Comparison of ENCODE assay signal across 10 cellular contexts in genomic region chr5:119273391-119273839, GRCh38.
DNase-seq lines count a peak whose midpoint lies in the region; ATAC-seq, FAIRE-seq and TF ChIP-seq lines count a peak whose summit lies in the region.
"Had no signal": no experiment of that assay in that cellular context is flagged by ENCODE, and none has a peak within 500 bp of the region (broad histone marks: within the 10 kb centered on the region; RNA-seq: fewer than 3 reads in every experiment).

No MANE protein-coding gene starts in this region.

- peak overlapping the region; percentile 82 for H3K4me2 ChIP-seq in Loucy (ENCODE audit: low read depth, low read length, poor library complexity, severe bottlenecking)

- peak overlapping the region; percentile 45 for H3K27ac ChIP-seq in CD8-positive, alpha-beta T cell (ENCODE audit: low read depth, low read length)

- H3K27me3 ChIP-seq in CD8-positive, alpha-beta T cell (ENCODE audit: insufficient read depth, low read length): no peaks in the 10 kb centered on the region
- no peaks in the 10 kb centered on the region for H3K27me3 ChIP-seq in Loucy (ENCODE audit: insufficient read depth, low read length, poor library complexity, severe bottlenecking)

- H3K9me3 Mint-ChIP-seq in CD8-positive, alpha-beta T cell: no peaks in the 10 kb centered on the region
- H3K9me3 Mint-ChIP-seq in activated CD4-positive, alpha-beta memory T cell treated with anti-CD3 and anti-CD28 coated beads, Interleukin-2, amount 10 ng/mL, durations not matched to agents 7 days and 5 days: no peaks in the 10 kb centered on the region
- H3K9me3 Mint-ChIP-seq in mesothelial cell of epicardium: no peaks in the 10 kb centered on the region

- intact Hi-C loops in CD8-positive, alpha-beta T cell (cut with DNase I, micrococcal nuclease): no loop called here

- H3K9me2 ChIP-seq in Loucy (replicated peaks; ENCODE audit: low read depth, low read length): no peaks in the 10 kb centered on the region

- no peaks in the 10 kb centered on the region for H3F3A ChIP-seq in Loucy (ENCODE audit: low read depth)

- H3K27ac Mint-ChIP-seq in CD8-positive, alpha-beta T cell: peak overlapping the region; percentile 97
- H3K27ac Mint-ChIP-seq in activated CD4-positive, alpha-beta memory T cell treated with anti-CD3 and anti-CD28 coated beads, Interleukin-2, amount 10 ng/mL, durations not matched to agents 7 days and 5 days: peak overlapping the region; percentile 89
- peak overlapping the region; percentile 20 for H3K27ac Mint-ChIP-seq in mesothelial cell of epicardium

- peaks cover 83% of the 10 kb centered on the region for H3K4me1 Mint-ChIP-seq in CD8-positive, alpha-beta T cell (ENCODE audit: low read depth)
- H3K4me1 Mint-ChIP-seq in activated CD4-positive, alpha-beta memory T cell treated with anti-CD3 and anti-CD28 coated beads, Interleukin-2, amount 10 ng/mL, durations not matched to agents 7 days and 5 days: peaks cover 76% of the 10 kb centered on the region
- peaks cover 60% of the 10 kb centered on the region for H3K4me1 Mint-ChIP-seq in mesothelial cell of epicardium

- TF ChIP-seq CTCF in CD8-positive, alpha-beta T cell (IDR thresholded peaks at IDR 0.05): no peak
- TF ChIP-seq CTCF in Loucy (conservative IDR thresholded peaks at IDR 0.05; ENCODE audit: low read length): no peak
- no peak for TF ChIP-seq CTCF in mesothelial cell of epicardium (IDR thresholded peaks at IDR 0.05; ENCODE audit: unreplicated experiment)

- no peaks in the 10 kb centered on the region for H4K20me1 ChIP-seq in Loucy (ENCODE audit: insufficient read depth, low read length, poor library complexity, severe bottlenecking)

- no peaks in the 10 kb centered on the region for H3K36me3 ChIP-seq in CD8-positive, alpha-beta T cell (ENCODE audit: insufficient read depth, low read length)
- H3K36me3 ChIP-seq in Loucy (ENCODE audit: insufficient read depth, low read length): no peaks in the 10 kb centered on the region

- H3K4me3 Mint-ChIP-seq in CD8-positive, alpha-beta T cell: peak overlapping the region; percentile 100
- peak overlapping the region; percentile 71 for H3K4me3 Mint-ChIP-seq in activated CD4-positive, alpha-beta memory T cell treated with anti-CD3 and anti-CD28 coated beads, Interleukin-2, amount 10 ng/mL, durations not matched to agents 7 days and 5 days
- H3K4me3 Mint-ChIP-seq in mesothelial cell of epicardium: no peak overlapping the region

- H3K4me3 ChIP-seq in CD8-positive, alpha-beta T cell (ENCODE audit: low read depth, low read length): peak overlapping the region; percentile 96
- peak overlapping the region; percentile 74 for H3K4me3 ChIP-seq in Loucy (ENCODE audit: low read length, poor library complexity, severe bottlenecking)

- CTCF ChIA-PET in CD8-positive, alpha-beta T cell (lab: Charles Lee): interaction anchor here (1.1 to 5.9 kb wide), 8 partner anchors 36 to 203 kb away, joined by 3 to 34 read pairs (median 5); partner anchors contain the start of gene DMXL1
- CTCF ChIA-PET in activated CD4-positive, alpha-beta memory T cell treated with anti-CD3 and anti-CD28 coated beads, Interleukin-2, amount 10 ng/mL, durations not matched to agents 7 days and 5 days (lab: Charles Lee): interaction anchor here (0.8 to 2.4 kb wide), 11 partner anchors 11 to 139 kb away, joined by 3 to 8 read pairs (median 4); no protein-coding TSS in a partner anchor

- H3K9ac ChIP-seq in Loucy (ENCODE audit: low read depth, low read length, poor library complexity, severe bottlenecking): peak overlapping the region; percentile 97

- POLR2A ChIA-PET in CD8-positive, alpha-beta T cell (lab: Charles Lee): interaction anchor here (0.9 to 2.9 kb wide), 13 partner anchors 16 to 285 kb away, joined by 3 to 14 read pairs (median 4); partner anchors contain the start of genes DMXL1, DTWD2 and TNFAIP8
- POLR2A ChIA-PET in activated CD4-positive, alpha-beta memory T cell treated with anti-CD3 and anti-CD28 coated beads, Interleukin-2, amount 10 ng/mL, durations not matched to agents 7 days and 5 days (lab: Charles Lee): interaction anchor here (0.7 to 14.5 kb wide), 13 partner anchors 10 to 203 kb away, joined by 3 to 391 read pairs (median 6); partner anchors contain the start of genes DMXL1 and TNFAIP8

- H3K27me3 Mint-ChIP-seq in CD8-positive, alpha-beta T cell (ENCODE audit: low read depth): no peaks in the 10 kb centered on the region
- H3K27me3 Mint-ChIP-seq in activated CD4-positive, alpha-beta memory T cell treated with anti-CD3 and anti-CD28 coated beads, Interleukin-2, amount 10 ng/mL, durations not matched to agents 7 days and 5 days: no peaks in the 10 kb centered on the region
- H3K27me3 Mint-ChIP-seq in mesothelial cell of epicardium (ENCODE audit: low read depth): no peaks in the 10 kb centered on the region

- no peak for DNase-seq in CD8-positive, alpha-beta T cell
- no peak for DNase-seq in activated CD4-positive, alpha-beta memory T cell treated with anti-CD3 and anti-CD28 coated beads, Interleukin-2, amount 10 ng/mL, durations not matched to agents 7 days and 5 days
- DNase-seq in mesothelial cell of epicardium (ENCODE audit: low spot score in 2 of 2, unreplicated experiment in 2 of 2): no peak
- DNase-seq in activated gamma-delta T cell treated with Interleukin-2 at 50 U/mL for 16 hours: no peak
- no peak for DNase-seq in RCC 7860 (ENCODE audit: low spot score)
- DNase-seq in stimulated activated CD4-positive, alpha-beta T cell treated with anti-CD3 and anti-CD28 coated beads, Interleukin-12 subunit alpha, Interleukin-12 subunit beta, amount 100 ng/mL, for 4 hours: no peak
- DNase-seq: foreskin melanocyte, SHP77 treated with DMSO at 0.1 percent for 48 hours had no signal

- peaks cover 35% of the 10 kb centered on the region for H3K36me3 Mint-ChIP-seq in CD8-positive, alpha-beta T cell
- H3K36me3 Mint-ChIP-seq in activated CD4-positive, alpha-beta memory T cell treated with anti-CD3 and anti-CD28 coated beads, Interleukin-2, amount 10 ng/mL, durations not matched to agents 7 days and 5 days (ENCODE audit: low read depth): peaks cover 49% of the 10 kb centered on the region
- H3K36me3 Mint-ChIP-seq in mesothelial cell of epicardium: no peaks in the 10 kb centered on the region

- no peak for ATAC-seq in CD8-positive, alpha-beta T cell
- no peak for ATAC-seq in GM21367 (IDR thresholded peaks at IDR 0.05; ENCODE audit: unreplicated experiment)

- FAIRE-seq in RCC 7860 (lab: Jason Lieb, UNC): no peak

- no peaks in the 10 kb centered on the region for H3K9me3 ChIP-seq in CD8-positive, alpha-beta T cell (ENCODE audit: low read length)
- no peaks in the 10 kb centered on the region for H3K9me3 ChIP-seq in Loucy (ENCODE audit: insufficient read depth, low read depth, low read length)

- no peak overlapping the region for H2AFZ ChIP-seq in Loucy (ENCODE audit: low read length)

- H3K79me2 ChIP-seq in Loucy (ENCODE audit: insufficient read depth, low read length): peaks cover 89% of the 10 kb centered on the region

- H3K4me1 ChIP-seq in CD8-positive, alpha-beta T cell (ENCODE audit: insufficient read depth, low read length): peaks cover 71% of the 10 kb centered on the region
- peaks cover 55% of the 10 kb centered on the region for H3K4me1 ChIP-seq in Loucy (ENCODE audit: insufficient read depth, low read length, poor library complexity, severe bottlenecking)

Comparison
In these comparisons a context has a peak if more than half of its experiments do, and no peak if none do; other contexts are left out.
1. H3K27ac Mint-ChIP-seq: peak in every context shown above with its lines; median percentile 97 in CD8-positive, alpha-beta T cell; 89 in activated CD4-positive, alpha-beta memory T cell treated with anti-CD3 and anti-CD28 coated beads, Interleukin-2, amount 10 ng/mL, durations not matched to agents 7 days and 5 days; 20 in mesothelial cell of epicardium.